In genomic region chr7:98456851-98457250, GRCh38 we compare ENCODE assay signal across 18 cellular contexts.
"Had no signal": no experiment of that assay in that cellular context is flagged by ENCODE, and none has a peak within 500 bp of the region (broad histone marks: within the 10 kb centered on the region; RNA-seq: fewer than 3 reads in every experiment).

No MANE protein-coding gene starts in this region.

- H3K9me3 Mint-ChIP-seq: dendritic cell treated with granulocyte-macrophage colony-stimulating factor and Interleukin-4, amounts not matched to agents 40 ng/mL and 50 ng/mL, for 4 days; immature natural killer cell had no signal

- H3K27me3 Mint-ChIP-seq: dendritic cell treated with granulocyte-macrophage colony-stimulating factor and Interleukin-4, amounts not matched to agents 40 ng/mL and 50 ng/mL, for 4 days; memory B cell; stimulated activated naive B cell treated with anti-CD40 and anti-IgM and Interleukin-4, amounts not matched to agents 10 μg/mL and 1 μg/mL and 100 μg/mL, for 72 hours; stimulated activated naive CD8-positive, alpha-beta T cell treated with anti-CD3 and anti-CD28 coated beads, Interleukin-15, Interleukin-2, amounts not matched to agents 100 ng/mL and 50 ng/mL, for 24 hours had no signal

- H3K4me3 Mint-ChIP-seq: dendritic cell treated with granulocyte-macrophage colony-stimulating factor and Interleukin-4, amounts not matched to agents 40 ng/mL and 50 ng/mL, for 4 days; endodermal cell; immature natural killer cell; memory B cell; naive thymus-derived CD4-positive, alpha-beta T cell; nephron progenitor cell; stimulated activated naive B cell treated with anti-CD40 and anti-IgM and Interleukin-4, amounts not matched to agents 10 μg/mL and 1 μg/mL and 100 μg/mL, for 72 hours; stimulated activated naive CD8-positive, alpha-beta T cell treated with anti-CD3 and anti-CD28 coated beads, Interleukin-15, Interleukin-2, amounts not matched to agents 100 ng/mL and 50 ng/mL, for 24 hours had no signal

- H3K27ac Mint-ChIP-seq: dendritic cell treated with granulocyte-macrophage colony-stimulating factor and Interleukin-4, amounts not matched to agents 40 ng/mL and 50 ng/mL, for 4 days; endodermal cell; immature natural killer cell; memory B cell; naive thymus-derived CD4-positive, alpha-beta T cell; nephron progenitor cell; stimulated activated naive B cell treated with anti-CD40 and anti-IgM and Interleukin-4, amounts not matched to agents 10 μg/mL and 1 μg/mL and 100 μg/mL, for 72 hours; stimulated activated naive CD8-positive, alpha-beta T cell treated with anti-CD3 and anti-CD28 coated beads, Interleukin-15, Interleukin-2, amounts not matched to agents 100 ng/mL and 50 ng/mL, for 24 hours had no signal

- DNase-seq: colonic mucosa; effector CD8-positive, alpha-beta T cell; endodermal cell; foreskin keratinocyte; hypothalamus; immature natural killer cell; islet precursor cell; left ventricle myocardium superior; lower lobe of right lung; naive thymus-derived CD4-positive, alpha-beta T cell; nephron progenitor cell; nucleus accumbens; spleen; stimulated activated naive B cell treated with anti-CD40 and anti-IgM and Interleukin-4, amounts not matched to agents 10 μg/mL and 1 μg/mL and 100 μg/mL, for 72 hours; upper lobe of left lung had no signal

- H3K36me3 Mint-ChIP-seq: immature natural killer cell; memory B cell; stimulated activated naive B cell treated with anti-CD40 and anti-IgM and Interleukin-4, amounts not matched to agents 10 μg/mL and 1 μg/mL and 100 μg/mL, for 72 hours had no signal

- H3K4me1 Mint-ChIP-seq: endodermal cell; immature natural killer cell; memory B cell; naive thymus-derived CD4-positive, alpha-beta T cell; nephron progenitor cell; stimulated activated naive B cell treated with anti-CD40 and anti-IgM and Interleukin-4, amounts not matched to agents 10 μg/mL and 1 μg/mL and 100 μg/mL, for 72 hours had no signal
